15 cellular contexts compared by ENCODE assay signal in genomic region chr2:25036221-25036559, GRCh38. TPM values are rescaled to one million over a fixed set of nuclear protein-coding genes. Genes with fewer than 3 reads are reported as not detected.
DNase-seq lines count a peak whose midpoint lies in the region; TF ChIP-seq lines count a peak whose summit lies in the region.
"Had no signal": no experiment of that assay in that cellular context is flagged by ENCODE, and none has a peak within 500 bp of the region (broad histone marks: within the 10 kb centered on the region; RNA-seq: fewer than 3 reads in every experiment).

No MANE protein-coding gene starts in this region.

- peak overlapping the region in 2 of 3 donors; percentile 54 to 77 for H3K9ac ChIP-seq in skeletal muscle tissue (ENCODE audit: low read depth in 1 of 3, low read length in 3 of 3)

- H3K27me3 ChIP-seq in SJCRH30 (no peaks in the 10 kb centered on the region), skeletal muscle tissue (ENCODE audit: control insufficient read depth in 3 of 3, insufficient read depth in 3 of 3, low read length in 3 of 3) (no peaks in the 10 kb centered on the region)

- no peak for TF ChIP-seq CTCF in GM10248 (IDR thresholded peaks at IDR 0.05; ENCODE audit: control extremely low read depth, extremely low read depth, low read depth, missing control alignments)

- POLR2A ChIA-PET in GM10248 (lab: Yijun Ruan, JAX), result no interaction called here

- H3K4me3 ChIP-seq in SJCRH30 (no peak overlapping the region), skeletal muscle tissue (ENCODE audit: low read length in 3 of 3) (peak overlapping the region; percentile 27 to 52 (median 45))

- peaks cover 9% of the 10 kb centered on the region; the same call in 1 of the 2 replicates for H3K4me1 ChIP-seq in SJCRH30
- H3K4me1 ChIP-seq in skeletal muscle tissue (ENCODE audit: control insufficient read depth in 3 of 3, insufficient read depth in 3 of 3, low read length in 3 of 3), result peaks cover 30 to 46% (median 42%) of the 10 kb centered on the region in 3 donors

- H3K36me3 ChIP-seq in SJCRH30 (no peaks in the 10 kb centered on the region), skeletal muscle tissue (ENCODE audit: control insufficient read depth in 3 of 3, insufficient read depth in 3 of 3, low read length in 3 of 3) (peaks cover 0 to 1% (median 0%) of the 10 kb centered on the region in 3 donors)

- H3K9me3 ChIP-seq in SJCRH30 (replicated peaks), result no peaks in the 10 kb centered on the region
- no peaks in the 10 kb centered on the region for H3K9me3 ChIP-seq in skeletal muscle tissue (ENCODE audit: control insufficient read depth in 3 of 3, low read length in 3 of 3)

- CTCF ChIA-PET in GM10248 (lab: Yijun Ruan, JAX), result interaction anchor here (0.9 to 1.5 kb wide), 4 partner anchors 14 to 61 kb away, joined by 3 to 4 read pairs (median 4); no protein-coding TSS in a partner anchor

- DNase-seq in NCI-H2107 treated with DMSO at 0.1 percent for 48 hours (lab: John Stamatoyannopoulos, UW; ENCODE audit: unreplicated experiment) (peak; percentile 18), NCI-H2107 (lab: John Stamatoyannopoulos, UW) (no peak), ELF-1 (ENCODE audit: low read depth, low spot score) (peak; percentile 70), SJCRH30 (peak; percentile 65 to 76), GM10248 (ENCODE audit: extremely low spot score) (no peak), SW480 (ENCODE audit: low spot score) (no peak)
- DNase-seq: DMS153; NCI-H187; NCI-H2171 treated with DMSO at 0.1 percent for 48 hours; NCI-H524 treated with DMSO at 0.1 percent for 48 hours; NK-92 treated with Interleukin-12 subunit alpha and Interleukin-12 subunit beta, amount 100 ng/mL, for 24 hours; SHP77 treated with DMSO at 0.1 percent for 48 hours had no signal

- H3K27ac ChIP-seq in SJCRH30 (no peak overlapping the region), skeletal muscle tissue (ENCODE audit: low read depth, low read length) (peak overlapping the region; percentile 76)
- H3K27ac ChIP-seq: C4-2B had no signal

RNA-seq across cellular contexts. Expression of gene EFR3B, which starts 5.7 kb away (rescaled TPM):
- total RNA-seq in SJCRH30 (2014; rRNA removed; shearing (Covaris generic)), result 4.0 and 4.2 TPM in 2 replicates
- 4.7 TPM for total RNA-seq in skeletal muscle tissue
- total RNA-seq: OCI-LY7 had no signal

Comparison
In these comparisons a context has a peak if more than half of its experiments do, and no peak if none do; other contexts are left out.
1. DNase-seq: peak in NCI-H2107 treated with DMSO at 0.1 percent for 48 hours (single experiment), ELF-1 (single experiment) and SJCRH30 (2 of 2); none in NCI-H2107 (single experiment), GM10248 (single experiment) and SW480 (single experiment).